In genomic region chr2:228720895-228721294, GRCh38 we compare ENCODE assay signal across 6 cellular contexts.
"Had no signal": no experiment of that assay in that cellular context is flagged by ENCODE, and none has a peak within 500 bp of the region (broad histone marks: within the 10 kb centered on the region; RNA-seq: fewer than 3 reads in every experiment).

No MANE protein-coding gene starts in this region.

- H2AFZ ChIP-seq: GM23248 had no signal

- H3K27ac ChIP-seq: GM23248, KMS-11 had no signal

- H3K9ac ChIP-seq: GM23248, KMS-11 had no signal

- H3K4me3 ChIP-seq: GM23248 had no signal

- ATAC-seq: HepG2 had no signal

- H3K4me2 ChIP-seq: KMS-11 had no signal

- DNase-seq: GM23248, H9, HCEC 1CT, KBM-7 had no signal
